In genomic region chr2:9439536-9439935, GRCh38 we compare ENCODE assay signal across 1 cellular context.
TF ChIP-seq lines count a peak whose summit lies in the region.

No MANE protein-coding gene starts in this region.

TF ChIP-seq in IMR-90, 13 proteins besides CTCF, POLR2A, EP300 and RAD21:
- TF ChIP-seq USF2 (IDR thresholded peaks at IDR 0.05; ENCODE audit: low read depth, low read length) (no peak), FOS (IDR thresholded peaks at IDR 0.05; ENCODE audit: low read depth, low read length) (peak; percentile 59; the same call in 1 of the 2 replicates), MAZ (IDR thresholded peaks at IDR 0.05; ENCODE audit: borderline replicate concordance, low read depth, low read length) (no peak)
TF ChIP-seq in IMR-90: peak in this region for 1.
